ENCODE assay signal across 1 cellular context in genomic region chr6:113858605-113859348, GRCh38.
A peak's percentile ranks its signal among the peaks of the same experiment; 100 is the strongest.
TF ChIP-seq lines count a peak whose summit lies in the region.

No MANE protein-coding gene starts in this region.

TF ChIP-seq in HEK293, 187 proteins besides CTCF, POLR2A, EP300 and RAD21 (continued from another document):
- TF ChIP-seq ZBTB26 (tag by site-specific recombination; optimal IDR thresholded peaks at IDR 0.05) (peak; percentile 58), MZF1 (tag by site-specific recombination; IDR thresholded peaks at IDR 0.05; ENCODE audit: borderline replicate concordance) (peak; percentile 47; the same call in 1 of the 2 replicates), GFI1B (tag by site-specific recombination; IDR thresholded peaks at IDR 0.05) (no peak), ZNF785 (tag by site-specific recombination; IDR thresholded peaks at IDR 0.05) (no peak), YY2 (tag by site-specific recombination; IDR thresholded peaks at IDR 0.05) (no peak), ZNF354C (tag by site-specific recombination; IDR thresholded peaks at IDR 0.05; ENCODE audit: borderline replicate concordance, low read depth) (no peak), ZBTB44 (tag by site-specific recombination; IDR thresholded peaks at IDR 0.05) (peak; percentile 68; the same call in 1 of the 2 replicates), ZBTB10 (tag by site-specific recombination; IDR thresholded peaks at IDR 0.05) (no peak; the same call in 1 of the 2 replicates), ZFHX2 (tag by site-specific recombination; conservative IDR thresholded peaks at IDR 0.05) (peak; percentile 82), EGR2 (tag by site-specific recombination; IDR thresholded peaks at IDR 0.05; ENCODE audit: low read depth) (peak; percentile 65), KLF16 (tag by site-specific recombination; IDR thresholded peaks at IDR 0.05) (peak; percentile 74), WT1 (tag by site-specific recombination; IDR thresholded peaks at IDR 0.05) (no peak), KLF10 (tag by site-specific recombination; IDR thresholded peaks at IDR 0.05) (peak; percentile 86), GLI4 (tag by site-specific recombination; IDR thresholded peaks at IDR 0.05) (no peak), ZNF610 (tag by site-specific recombination; IDR thresholded peaks at IDR 0.05; ENCODE audit: borderline replicate concordance) (peak; percentile 27; the same call in 1 of the 2 replicates), ZNF423 (tag by site-specific recombination; IDR thresholded peaks at IDR 0.05) (peak; percentile 87), ZNF660 (tag by site-specific recombination; IDR thresholded peaks at IDR 0.05) (peak; percentile 83), ZNF561 (tag by site-specific recombination; IDR thresholded peaks at IDR 0.05; ENCODE audit: borderline replicate concordance) (peak; percentile 76), ZBTB6 (tag by site-specific recombination; IDR thresholded peaks at IDR 0.05) (peak; percentile 74), TRIM28 (IDR thresholded peaks at IDR 0.05; ENCODE audit: borderline replicate concordance, low read length) (peak; percentile 69; the same call in 1 of the 2 replicates), ZNF24 (tag by site-specific recombination; IDR thresholded peaks at IDR 0.05) (no peak), ZNF658 (tag by site-specific recombination; IDR thresholded peaks at IDR 0.05) (no peak), ZFP37 (tag by site-specific recombination; IDR thresholded peaks at IDR 0.05) (no peak), ZNF558 (tag by site-specific recombination; IDR thresholded peaks at IDR 0.05) (no peak)
